ENCODE assay signal across 1 cellular context in genomic region chr14:47438650-47439140, GRCh38.
TF ChIP-seq lines count a peak whose summit lies in the region.

No MANE protein-coding gene starts in this region.

TF ChIP-seq in WTC11, 78 proteins besides CTCF, POLR2A, EP300 and RAD21 (continued from another document):
- no peak for TF ChIP-seq PREB (CRISPR knock-in tag; IDR thresholded peaks at IDR 0.05; ENCODE audit: borderline replicate concordance)
- TF ChIP-seq JUN (CRISPR knock-in tag; IDR thresholded peaks at IDR 0.05), result no peak
TF ChIP-seq in WTC11: peak in this region for 0.
